11 cellular contexts compared by ENCODE assay signal in the genomic region with DNA sequence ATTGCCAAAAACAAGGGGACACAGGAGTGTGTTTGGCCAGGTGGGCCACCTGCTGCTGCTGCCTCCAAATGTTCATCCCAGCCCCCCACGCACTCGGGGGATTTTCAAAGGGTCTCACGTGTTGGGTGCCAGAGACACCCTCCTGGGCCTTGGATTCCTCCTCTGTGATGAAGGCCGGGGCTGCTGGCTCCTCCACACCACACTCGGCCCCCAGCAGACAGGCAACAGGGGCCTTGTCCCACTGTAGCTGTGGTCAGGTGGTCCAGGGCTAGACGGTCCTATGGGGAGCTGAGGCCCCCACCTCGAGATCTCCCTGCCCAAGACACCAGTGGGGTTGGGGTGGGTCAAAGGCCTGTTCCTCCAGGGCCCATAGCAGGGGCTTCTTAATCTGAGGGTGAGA. TPM values are rescaled to one million over a fixed set of nuclear protein-coding genes. Genes with fewer than 3 reads are reported as not detected.
DNase-seq lines count a peak whose midpoint lies in the region; ATAC-seq, FAIRE-seq and TF ChIP-seq lines count a peak whose summit lies in the region.
"Not testable (repeated sequence)": the region's sequence is repeated elsewhere in the genome, so short reads cannot be mapped to it uniquely, and the experiment has no call there.
"Had no signal": no experiment of that assay in that cellular context is flagged by ENCODE, and none has a peak within 500 bp of the region (broad histone marks: within the 10 kb centered on the region; RNA-seq: fewer than 3 reads in every experiment).

No MANE protein-coding gene starts in this region.

- H3K36me3 Mint-ChIP-seq in WTC11, natural killer cell: not testable (repeated sequence)

- H3K4me3 ChIP-seq in bronchial epithelial cell (ENCODE audit: low read depth, low read length); sigmoid colon: not testable (repeated sequence)

- WGBS in sigmoid colon, 2 donors, result 65 to 74% methylated on average over 7 of the region's 7 CpGs

- not testable (repeated sequence) for H3K36me3 ChIP-seq in bronchial epithelial cell (ENCODE audit: control insufficient read depth, insufficient read depth, low read length); sigmoid colon

- H3K27ac ChIP-seq in sigmoid colon, result not testable (repeated sequence)

- not testable (repeated sequence) for H3K27me3 ChIP-seq in bronchial epithelial cell (ENCODE audit: control insufficient read depth, insufficient read depth, low read length); sigmoid colon

- ATAC-seq in WTC11, Right ventricle myocardium inferior, left lobe of liver, natural killer cell: not testable (repeated sequence)

- not testable (repeated sequence) for TF ChIP-seq CTCF in WTC11 (IDR thresholded peaks at IDR 0.05); bronchial epithelial cell (IDR thresholded peaks at IDR 0.05; ENCODE audit: insufficient read depth, low read length, severe bottlenecking); natural killer cell (IDR thresholded peaks at IDR 0.05); sigmoid colon (IDR thresholded peaks at IDR 0.05)

- TF ChIP-seq POLR2A in sigmoid colon (IDR thresholded peaks at IDR 0.05), result not testable (repeated sequence)

- DNase-seq in WTC11 (ENCODE audit: low spot score) (peak; percentile 3), Right ventricle myocardium inferior (ENCODE audit: missing footprints) (peak; percentile 39), left lobe of liver (ENCODE audit: low spot score) (peak; percentile 22), sigmoid colon (peak; percentile 52)
- DNase-seq in bronchial epithelial cell (ENCODE audit: low read depth); natural killer cell: not testable (repeated sequence)

- not testable (repeated sequence) for H3K27ac Mint-ChIP-seq in WTC11
- peak overlapping the region; percentile 10 to 46 for H3K27ac Mint-ChIP-seq in natural killer cell

- POLR2A ChIA-PET in WTC11 (lab: Charles Lee), result not testable (repeated sequence)

- not testable (repeated sequence) for H3K4me1 ChIP-seq in sigmoid colon

- CTCF ChIA-PET in WTC11 (lab: Charles Lee), result not testable (repeated sequence)

- FAIRE-seq in bronchial epithelial cell (lab: Jason Lieb, UNC), result peak; percentile 72

- H3K4me3 Mint-ChIP-seq in WTC11, natural killer cell: not testable (repeated sequence)

- not testable (repeated sequence) for H3K9me3 Mint-ChIP-seq in WTC11, natural killer cell

- not testable (repeated sequence) for TF ChIP-seq EP300 in sigmoid colon (IDR thresholded peaks at IDR 0.05)

- intact Hi-C loops in Right ventricle myocardium inferior (cut with DNase I); natural killer cell (cut with micrococcal nuclease); sigmoid colon (cut with DNase I): not testable (repeated sequence)

- not testable (repeated sequence) for H3K9me3 ChIP-seq in sigmoid colon

- H3K27me3 Mint-ChIP-seq in WTC11 (ENCODE audit: low read depth); natural killer cell (ENCODE audit: low read depth in 2 of 2): not testable (repeated sequence)

- H3K4me1 Mint-ChIP-seq in WTC11, result not testable (repeated sequence)
- H3K4me1 Mint-ChIP-seq in natural killer cell, result peaks cover 0 to 10% of the 10 kb centered on the region in 2 donors

RNA-seq across cellular contexts. Expression of a gene that starts 25.1 kb away (rescaled TPM):
- total RNA-seq in WTC11 (2021) (42.6 to 97.3 TPM (median 56.1 TPM) in 3 replicates), bronchial epithelial cell (5.0 and 52.6 TPM in 2 replicates), Right ventricle myocardium inferior (7.4 TPM), left lobe of liver (35.6 TPM), natural killer cell (not detected), sigmoid colon (1 to 10 TPM; 2.5 to 4.8 (median 3.6) TPM)
- 1 to 10 TPM in 1 of 3 donors, not detected in 2; 2.9 TPM for polyA plus RNA-seq in sigmoid colon
- total RNA-seq: GM23248, H4 had no signal
- polyA plus RNA-seq: AG04450, CD14-positive monocyte, GM23248 had no signal

RNA-seq across cellular contexts. Expression of a gene that starts 55.1 kb away (rescaled TPM):
- total RNA-seq in WTC11 (2021) (2.4 to 4.7 TPM (median 3.8 TPM) in 3 replicates), bronchial epithelial cell (1.8 and 7.9 TPM in 2 replicates), Right ventricle myocardium inferior (8.0 TPM), left lobe of liver (4.2 TPM), natural killer cell (1 to 10 TPM; 5.8 to 8.2 (median 8.1) TPM), sigmoid colon (1 to 10 TPM; 1.2 to 6.6 (median 1.7) TPM)
- 1 to 10 TPM in 1 of 3 donors, under 1 TPM in 2; 0.60 to 1.6 (median 0.73) TPM for polyA plus RNA-seq in sigmoid colon
- polyA plus RNA-seq: HepG2 had no signal
